ENCODE assay signal across 8 cellular contexts in the genomic region with DNA sequence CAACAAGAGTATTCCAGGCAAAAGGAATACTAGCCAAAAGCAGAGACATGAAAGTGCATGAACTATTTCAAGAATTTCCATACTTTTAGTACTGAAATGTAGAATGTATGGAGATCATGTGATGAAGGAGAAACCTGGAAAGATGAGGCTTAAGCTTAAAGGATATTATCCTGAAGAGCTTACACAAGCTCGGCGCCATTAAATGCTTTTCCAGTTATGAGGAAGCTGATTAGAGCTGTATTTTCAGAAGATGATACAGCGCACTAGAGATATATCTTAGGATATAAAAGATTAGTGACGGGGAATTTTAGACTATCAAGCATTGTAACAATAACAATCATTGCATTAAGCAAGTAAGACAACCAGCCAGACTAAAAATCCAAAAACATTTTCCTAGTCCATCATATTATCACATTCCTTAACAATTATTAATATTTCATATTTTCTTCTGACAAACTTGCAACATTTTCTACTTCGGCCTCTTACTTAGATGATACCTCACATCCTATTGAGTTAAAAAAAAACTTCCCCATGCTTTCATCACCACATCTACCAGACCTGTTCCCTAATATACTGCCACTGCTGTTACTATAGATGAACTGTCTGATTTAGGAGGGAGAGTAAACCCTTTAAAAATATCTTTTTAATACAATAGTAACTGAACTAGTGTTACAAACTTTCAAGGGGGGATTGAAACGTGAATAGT. TPM values are rescaled to one million over a fixed set of nuclear protein-coding genes. Genes with fewer than 3 reads are reported as not detected.
DNase-seq lines count a peak whose midpoint lies in the region; ATAC-seq and TF ChIP-seq lines count a peak whose summit lies in the region.

No MANE protein-coding gene starts in this region.

- H3K36me3 ChIP-seq in GM23248 (ENCODE audit: low read depth) (peaks cover 33% of the 10 kb centered on the region), Panc1 (ENCODE audit: control insufficient read depth, insufficient read depth, low read length) (peaks cover 16% of the 10 kb centered on the region), esophagus muscularis mucosa (peaks cover 0 to 23% (median 13%) of the 10 kb centered on the region in 4 donors), sigmoid colon (peaks cover 0 to 30% (median 3%) of the 10 kb centered on the region in 4 donors)

- intact Hi-C loops in Panc1 (cut with micrococcal nuclease; ENCODE audit: unreplicated experiment) (no loop called here), esophagus muscularis mucosa (cut with DNase I) (no loop called here), sigmoid colon (cut with DNase I) (loop anchor here (2.0 kb wide), 1 partner anchor 28 kb away; a partner anchor contains a TSS)

- no TSS peak for BruUV-seq in Panc1 (replicated peaks; lab: Mats Ljungman, UMichigan)

- H3K27ac ChIP-seq in GM23248, result peak overlapping the region; percentile 83
- peak overlapping the region; percentile 99 for H3K27ac ChIP-seq in Panc1 (ENCODE audit: low read length)
- H3K27ac ChIP-seq in esophagus muscularis mucosa (replicated peaks in 1 of 4), result peak overlapping the region in 3 of 4 donors; percentile 87 to 93 (median 92)
- peak overlapping the region; percentile 82 to 94 (median 88) for H3K27ac ChIP-seq in sigmoid colon

- H2AFZ ChIP-seq in GM23248, result no peak overlapping the region

- H3K4me1 ChIP-seq in GM23248 (ENCODE audit: insufficient read depth) (peaks cover 47% of the 10 kb centered on the region), Panc1 (ENCODE audit: control insufficient read depth, insufficient read depth, low read length) (peaks cover 6% of the 10 kb centered on the region; the same call in 1 of the 2 replicates), esophagus muscularis mucosa (peaks cover 14 to 33% (median 31%) of the 10 kb centered on the region in 4 donors), sigmoid colon (peaks cover 0 to 28% (median 19%) of the 10 kb centered on the region in 4 donors)

- TF ChIP-seq POLR2A in esophagus muscularis mucosa (IDR thresholded peaks at IDR 0.05; ENCODE audit: low read depth), result no peak
- TF ChIP-seq POLR2A in sigmoid colon (IDR thresholded peaks at IDR 0.05), result no peak
- TF ChIP-seq POLR2A in erythroblast (IDR thresholded peaks at IDR 0.05; ENCODE audit: low read length), result no peak

- peaks cover 22% of the 10 kb centered on the region for H3F3A ChIP-seq in GM23248 (ENCODE audit: insufficient read depth)

- 57 to 59% methylated on average over 6 of the region's 6 CpGs for WGBS in GM23248 (ENCODE audit: low coverage in 1 of 2, low lambda C conversion rate in 2 of 2, missing lambda C conversion rate in 2 of 2), 2 experiments
- WGBS in esophagus muscularis mucosa, result 61% methylated on average over 6 of the region's 6 CpGs
- 29 to 71% methylated on average over 6 of the region's 6 CpGs for WGBS in sigmoid colon, 2 donors

- CTCF ChIA-PET in Panc1 (lab: Charles Lee), result no interaction called here

- DNase-seq in GM23248, result no peak
- no peak for DNase-seq in Panc1 (ENCODE audit: low read depth, low spot score)
- DNase-seq in esophagus muscularis mucosa (ENCODE audit: extremely low spot score), result no peak
- no peak for DNase-seq in sigmoid colon
- DNase-seq in Ammon's horn (ENCODE audit: low spot score), result no peak
- DNase-seq in NCI-H2227 treated with DMSO at 0.1 percent for 48 hours (lab: John Stamatoyannopoulos, UW), result no peak
- no peak for DNase-seq in erythroblast (lab: John Stamatoyannopoulos, UW)

- no peak for ATAC-seq in Panc1
- no peak for ATAC-seq in HG03457 (IDR thresholded peaks at IDR 0.05; ENCODE audit: unreplicated experiment)

- H3K27me3 ChIP-seq in GM23248 (replicated peaks; ENCODE audit: insufficient read depth) (no peaks in the 10 kb centered on the region), Panc1 (ENCODE audit: control insufficient read depth, insufficient read depth, low read length) (no peaks in the 10 kb centered on the region), esophagus muscularis mucosa (no peaks in the 10 kb centered on the region), sigmoid colon (no peaks in the 10 kb centered on the region)

- in situ Hi-C loops in GM23248 (cut with MboI) (no loop called here), Panc1 (cut with HindIII; ENCODE audit: low pct_unique_long_range_greater_than_20kb, low sequenced_read_pairs) (no loop called here)

- peak overlapping the region; percentile 97 for H3K9ac ChIP-seq in GM23248

- no peak for TF ChIP-seq EP300 in esophagus muscularis mucosa (IDR thresholded peaks at IDR 0.05)
- no peak for TF ChIP-seq EP300 in sigmoid colon (IDR thresholded peaks at IDR 0.05)

- peak overlapping the region; percentile 95 for H3K4me2 ChIP-seq in GM23248 (ENCODE audit: unreplicated experiment)

- POLR2A ChIA-PET in Panc1 (lab: Charles Lee), result no interaction called here

- H3K4me3 ChIP-seq in GM23248, result peak overlapping the region; percentile 88
- peak overlapping the region; percentile 93 to 94 for H3K4me3 ChIP-seq in Panc1 (ENCODE audit: low read depth in 2 of 2, low read length in 2 of 2)
- H3K4me3 ChIP-seq in esophagus muscularis mucosa, result peak overlapping the region; percentile 66 to 76 (median 74)
- peak overlapping the region in 3 of 4 donors; percentile 62 to 81 (median 71) for H3K4me3 ChIP-seq in sigmoid colon

- TF ChIP-seq CTCF in Panc1 (IDR thresholded peaks at IDR 0.05) (no peak), esophagus muscularis mucosa (IDR thresholded peaks at IDR 0.05) (no peak), sigmoid colon (IDR thresholded peaks at IDR 0.05) (no peak)

- H3K9me2 ChIP-seq in GM23248 (ENCODE audit: insufficient read depth), result no peaks in the 10 kb centered on the region; the same call in 1 of the 2 replicates

- no peaks in the 10 kb centered on the region for H4K20me1 ChIP-seq in GM23248 (ENCODE audit: insufficient read depth)

- no peaks in the 10 kb centered on the region for H3K9me3 ChIP-seq in GM23248 (ENCODE audit: low read depth)
- no peaks in the 10 kb centered on the region for H3K9me3 ChIP-seq in Panc1 (ENCODE audit: control insufficient read depth, insufficient read depth, low read depth, low read length)
- no peaks in the 10 kb centered on the region for H3K9me3 ChIP-seq in esophagus muscularis mucosa
- H3K9me3 ChIP-seq in sigmoid colon, result no peaks in the 10 kb centered on the region

- peaks cover 85% of the 10 kb centered on the region for H3K79me2 ChIP-seq in GM23248 (ENCODE audit: insufficient read depth)

RNA-seq across cellular contexts. Expression of a gene that starts 1.3 kb away (rescaled TPM):
- total RNA-seq in GM23248 (2014; rRNA removed; shearing (Covaris generic)), result 32.9 and 33.2 TPM in 2 replicates
- polyA plus RNA-seq in GM23248 (2016; fragmentation: Nextera tagmentation; extraction: Ambion mirVana) (70.6 and 74.6 TPM in 2 replicates), sigmoid colon (100 to 1,000 TPM in 1 of 3 donors, 10 to 100 TPM in 2; 36.4 to 101 (median 88.9) TPM)
- total RNA-seq in Panc1 (2021; ENCODE audit: unreplicated experiment) (15.2 TPM), esophagus muscularis mucosa (10 to 100 TPM; 40.4 to 88.5 (median 71.2) TPM), sigmoid colon (100 to 1,000 TPM in 1 of 4 donors, 10 to 100 TPM in 3; 45.1 to 105 (median 72.2) TPM)
- 8.7 TPM for polyA plus RNA-seq in Panc1 (2012; ENCODE audit: insufficient read length)

RNA-seq across cellular contexts. Expression of a gene that starts 19.9 kb away (rescaled TPM):
- total RNA-seq in GM23248 (2014; rRNA removed; shearing (Covaris generic)), result 32.6 and 33.3 TPM in 2 replicates
- polyA plus RNA-seq in GM23248 (2016; fragmentation: Nextera tagmentation; extraction: Ambion mirVana) (24.3 and 28.7 TPM in 2 replicates), sigmoid colon (1 to 10 TPM; 4.8 to 7.4 (median 5.3) TPM)
- total RNA-seq in Panc1 (2021; ENCODE audit: unreplicated experiment) (3.0 TPM), esophagus muscularis mucosa (1 to 10 TPM; 2.5 to 6.0 (median 4.3) TPM), sigmoid colon (10 to 100 TPM in 1 of 4 donors, 1 to 10 TPM in 3; 5.3 to 11.8 (median 6.6) TPM)
- polyA plus RNA-seq in Panc1 (2012; ENCODE audit: insufficient read length), result 3.1 TPM

RNA-seq across cellular contexts. Expression of a gene that starts 27.8 kb away (rescaled TPM):
- total RNA-seq in GM23248 (2014; rRNA removed; shearing (Covaris generic)), result 68.4 and 82.7 TPM in 2 replicates
- polyA plus RNA-seq in GM23248 (2016; fragmentation: Nextera tagmentation; extraction: Ambion mirVana) (55.6 and 57.8 TPM in 2 replicates), sigmoid colon (10 to 100 TPM; 32.9 to 48.0 (median 37.0) TPM)
- total RNA-seq in Panc1 (2021; ENCODE audit: unreplicated experiment) (20.2 TPM), esophagus muscularis mucosa (100 to 1,000 TPM in 3 of 4 donors, 10 to 100 TPM in 1; 67.8 to 141 (median 140) TPM), sigmoid colon (100 to 1,000 TPM; 134 to 271 (median 202) TPM)
- 11.8 TPM for polyA plus RNA-seq in Panc1 (2012; ENCODE audit: insufficient read length)
